Comparison of ENCODE assay signal across 25 cellular contexts in the genomic region with DNA sequence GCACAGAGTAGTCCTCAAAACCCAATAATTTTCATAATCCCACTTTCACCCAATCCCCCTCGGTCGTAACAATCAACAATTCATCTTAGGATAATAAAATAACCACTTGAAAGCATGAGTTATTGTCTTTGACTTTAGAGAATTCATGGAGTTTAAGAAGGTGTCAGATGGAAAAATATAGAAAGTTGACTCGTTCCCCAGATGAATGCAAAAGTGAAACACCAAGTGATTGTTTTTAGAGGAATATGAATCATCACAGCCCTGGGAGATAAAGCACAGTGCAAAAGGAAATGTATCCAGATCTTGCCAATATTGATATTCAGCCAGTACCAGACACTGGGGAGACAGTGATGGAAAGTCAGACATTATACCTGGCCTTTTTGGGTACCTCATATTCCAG.
DNase-seq lines count a peak whose midpoint lies in the region; ATAC-seq, FAIRE-seq and TF ChIP-seq lines count a peak whose summit lies in the region.
"Had no signal": no experiment of that assay in that cellular context is flagged by ENCODE, and none has a peak within 500 bp of the region (broad histone marks: within the 10 kb centered on the region; RNA-seq: fewer than 3 reads in every experiment).

No MANE protein-coding gene starts in this region.

- H3K36me3 ChIP-seq in BJ (ENCODE audit: control insufficient read depth, insufficient read depth, low read length) (no peaks in the 10 kb centered on the region), osteoblast (ENCODE audit: insufficient read depth, low read length) (no peaks in the 10 kb centered on the region), WERI-Rb-1 (no peaks in the 10 kb centered on the region)
- H3K36me3 ChIP-seq: uterus had no signal

- no peak overlapping the region for H3K27ac Mint-ChIP-seq in stimulated activated memory B cell treated with anti-CD40 and anti-IgM and Interleukin-4, amounts not matched to agents 10 μg/mL and 1 μg/mL and 100 μg/mL, for 72 hours
- H3K27ac Mint-ChIP-seq: activated CD4-positive, alpha-beta memory T cell treated with anti-CD3 and anti-CD28 coated beads for 36 hours; activated naive CD8-positive, alpha-beta T cell treated with anti-CD3 and anti-CD28 coated beads, Interleukin-2, amount 10 ng/mL, durations not matched to agents 7 days and 5 days; activated T-cell treated with anti-CD3 and anti-CD28 coated beads, Interleukin-2, amount 50 U/mL, for 72 hours; IgD-negative memory B cell had no signal

- peak; percentile 15 for DNase-seq in BJ (ENCODE audit: low read depth)
- peak; percentile 90 for DNase-seq in RPMI7951 (ENCODE audit: low read depth)
- peak; percentile 72 for DNase-seq in fibroblast of mammary gland (ENCODE audit: low read depth)
- peak; percentile 55 for DNase-seq in osteoblast (ENCODE audit: insufficient read length, low spot score, missing footprints)
- DNase-seq in WERI-Rb-1 = no peak
- no peak for DNase-seq in GM12892 (ENCODE audit: insufficient read length)
- DNase-seq: activated CD4-positive, alpha-beta memory T cell treated with anti-CD3 and anti-CD28 coated beads for 36 hours; activated naive CD8-positive, alpha-beta T cell treated with anti-CD3 and anti-CD28 coated beads, Interleukin-2, amount 10 ng/mL, durations not matched to agents 7 days and 5 days; activated T-cell treated with anti-CD3 and anti-CD28 coated beads, Interleukin-2, amount 50 U/mL, for 72 hours; Caco-2; cerebellar nuclear complex; endodermal cell; GF-D8; NCI-H1048; NCI-H526 treated with DMSO at 0.1 percent for 48 hours; nephron progenitor cell; PC-3; stimulated activated naive CD8-positive, alpha-beta T cell treated with anti-CD3 and anti-CD28 coated beads, Interleukin-15, amount 100 ng/mL, for 72 hours; uterus had no signal

- peak overlapping the region; percentile 53 for H3K4me2 ChIP-seq in osteoblast (ENCODE audit: insufficient read depth, low read length)

- no peaks in the 10 kb centered on the region for H3K27me3 Mint-ChIP-seq in stimulated activated memory B cell treated with anti-CD40 and anti-IgM and Interleukin-4, amounts not matched to agents 10 μg/mL and 1 μg/mL and 100 μg/mL, for 72 hours
- H3K27me3 Mint-ChIP-seq: activated naive CD8-positive, alpha-beta T cell treated with anti-CD3 and anti-CD28 coated beads, Interleukin-2, amount 10 ng/mL, durations not matched to agents 7 days and 5 days had no signal

- no peaks in the 10 kb centered on the region for H3K79me2 ChIP-seq in osteoblast (ENCODE audit: insufficient read depth, low read length)

- no peak overlapping the region for H2AFZ ChIP-seq in osteoblast (ENCODE audit: low read length)

- H3K36me3 Mint-ChIP-seq in stimulated activated memory B cell treated with anti-CD40 and anti-IgM and Interleukin-4, amounts not matched to agents 10 μg/mL and 1 μg/mL and 100 μg/mL, for 72 hours = no peaks in the 10 kb centered on the region
- H3K36me3 Mint-ChIP-seq: activated CD4-positive, alpha-beta memory T cell treated with anti-CD3 and anti-CD28 coated beads for 36 hours; activated naive CD8-positive, alpha-beta T cell treated with anti-CD3 and anti-CD28 coated beads, Interleukin-2, amount 10 ng/mL, durations not matched to agents 7 days and 5 days had no signal

- ATAC-seq in HG02884 (IDR thresholded peaks at IDR 0.05; ENCODE audit: unreplicated experiment) = no peak
- ATAC-seq in stimulated activated memory B cell treated with anti-CD40 and anti-IgM and Interleukin-4, amounts not matched to agents 10 μg/mL and 1 μg/mL and 100 μg/mL, for 72 hours = no peak
- ATAC-seq: activated T-cell treated with anti-CD3 and anti-CD28 coated beads, Interleukin-2, amount 50 U/mL, for 72 hours; PC-3; stimulated activated naive CD8-positive, alpha-beta T cell treated with anti-CD3 and anti-CD28 coated beads, Interleukin-15, amount 100 ng/mL, for 72 hours had no signal

- H3K9me3 ChIP-seq in osteoblast (ENCODE audit: low read depth, low read length) (no peaks in the 10 kb centered on the region), WERI-Rb-1 (ENCODE audit: severe bottlenecking) (no peaks in the 10 kb centered on the region)
- H3K9me3 ChIP-seq: Caco-2, uterus had no signal

- no peaks in the 10 kb centered on the region for H4K20me1 ChIP-seq in osteoblast (ENCODE audit: insufficient read depth, low read length)

- H3K27ac ChIP-seq in osteoblast (ENCODE audit: low read depth, low read length) = peak overlapping the region; percentile 68
- no peak overlapping the region for H3K27ac ChIP-seq in WERI-Rb-1
- H3K27ac ChIP-seq: SK-N-MC had no signal

- CTCF ChIA-PET in BJ (lab: Yijun Ruan, JAX) = interaction anchor here (1.2 to 1.8 kb wide), 2 partner anchors 29 to 51 kb away, joined by 6 read pairs; no protein-coding TSS in a partner anchor

- no peak for FAIRE-seq in GM12892 (lab: Jason Lieb, UNC)
- FAIRE-seq: TTC549 had no signal

- POLR2A ChIA-PET in BJ (lab: Charles Lee) = no interaction called here

- peaks cover 5% of the 10 kb centered on the region for H3K27me3 ChIP-seq in BJ (ENCODE audit: control insufficient read depth, insufficient read depth, low read length)
- H3K27me3 ChIP-seq in osteoblast (ENCODE audit: insufficient read depth, low read length) = no peaks in the 10 kb centered on the region
- H3K27me3 ChIP-seq in WERI-Rb-1 (ENCODE audit: insufficient read depth, low read depth, severe bottlenecking) = peaks cover 13% of the 10 kb centered on the region
- H3K27me3 ChIP-seq: uterus had no signal

- peaks cover 2% of the 10 kb centered on the region for H3K9me3 Mint-ChIP-seq in stimulated activated memory B cell treated with anti-CD40 and anti-IgM and Interleukin-4, amounts not matched to agents 10 μg/mL and 1 μg/mL and 100 μg/mL, for 72 hours
- H3K9me3 Mint-ChIP-seq: activated CD4-positive, alpha-beta memory T cell treated with anti-CD3 and anti-CD28 coated beads for 36 hours; activated naive CD8-positive, alpha-beta T cell treated with anti-CD3 and anti-CD28 coated beads, Interleukin-2, amount 10 ng/mL, durations not matched to agents 7 days and 5 days; IgD-negative memory B cell; stimulated activated naive CD8-positive, alpha-beta T cell treated with anti-CD3 and anti-CD28 coated beads, Interleukin-15, amount 100 ng/mL, for 72 hours had no signal

- no peak overlapping the region for H3K4me3 Mint-ChIP-seq in stimulated activated memory B cell treated with anti-CD40 and anti-IgM and Interleukin-4, amounts not matched to agents 10 μg/mL and 1 μg/mL and 100 μg/mL, for 72 hours
- H3K4me3 Mint-ChIP-seq: activated CD4-positive, alpha-beta memory T cell treated with anti-CD3 and anti-CD28 coated beads for 36 hours; activated naive CD8-positive, alpha-beta T cell treated with anti-CD3 and anti-CD28 coated beads, Interleukin-2, amount 10 ng/mL, durations not matched to agents 7 days and 5 days; activated T-cell treated with anti-CD3 and anti-CD28 coated beads, Interleukin-2, amount 50 U/mL, for 72 hours; endodermal cell; IgD-negative memory B cell; nephron progenitor cell; stimulated activated naive CD8-positive, alpha-beta T cell treated with anti-CD3 and anti-CD28 coated beads, Interleukin-15, amount 100 ng/mL, for 72 hours had no signal

- TF ChIP-seq POLR2A in GM12892 (IDR thresholded peaks at IDR 0.05; ENCODE audit: low read depth, low read length) = no peak

- TF ChIP-seq CTCF in BJ (IDR thresholded peaks at IDR 0.05; ENCODE audit: insufficient read depth, low read depth, low read length) (no peak), fibroblast of mammary gland (conservative IDR thresholded peaks at IDR 0.05; ENCODE audit: control insufficient read depth, insufficient read depth, low read depth, low read length) (no peak), osteoblast (IDR thresholded peaks at IDR 0.05; ENCODE audit: extremely low read depth, low read depth, low read length) (no peak), WERI-Rb-1 (IDR thresholded peaks at IDR 0.05; ENCODE audit: low read depth, low read length) (no peak)

- peaks cover 26% of the 10 kb centered on the region for H3K4me1 ChIP-seq in osteoblast (ENCODE audit: insufficient read depth, low read length)
- H3K4me1 ChIP-seq: Caco-2, uterus had no signal

- H3K4me3 ChIP-seq in BJ (ENCODE audit: low read depth, low read length) (no peak overlapping the region), fibroblast of mammary gland (ENCODE audit: control insufficient read depth, low read depth, low read length) (no peak overlapping the region), osteoblast (ENCODE audit: insufficient read depth, low read length) (no peak overlapping the region), WERI-Rb-1 (ENCODE audit: low read depth, low read length) (no peak overlapping the region)
- H3K4me3 ChIP-seq: lung, SK-N-MC, uterus had no signal

- H3K4me1 Mint-ChIP-seq in stimulated activated memory B cell treated with anti-CD40 and anti-IgM and Interleukin-4, amounts not matched to agents 10 μg/mL and 1 μg/mL and 100 μg/mL, for 72 hours = peaks cover 25% of the 10 kb centered on the region
- H3K4me1 Mint-ChIP-seq: activated naive CD8-positive, alpha-beta T cell treated with anti-CD3 and anti-CD28 coated beads, Interleukin-2, amount 10 ng/mL, durations not matched to agents 7 days and 5 days; stimulated activated naive CD8-positive, alpha-beta T cell treated with anti-CD3 and anti-CD28 coated beads, Interleukin-15, amount 100 ng/mL, for 72 hours had no signal

Comparison
In these comparisons a context has a peak if more than half of its experiments do, and no peak if none do; other contexts are left out.
1. DNase-seq: peak in BJ (single experiment), RPMI7951 (single experiment), fibroblast of mammary gland (single experiment) and osteoblast (single experiment); none in WERI-Rb-1 (single experiment) and GM12892 (single experiment).